ENCODE assay signal across 10 cellular contexts in the genomic region with DNA sequence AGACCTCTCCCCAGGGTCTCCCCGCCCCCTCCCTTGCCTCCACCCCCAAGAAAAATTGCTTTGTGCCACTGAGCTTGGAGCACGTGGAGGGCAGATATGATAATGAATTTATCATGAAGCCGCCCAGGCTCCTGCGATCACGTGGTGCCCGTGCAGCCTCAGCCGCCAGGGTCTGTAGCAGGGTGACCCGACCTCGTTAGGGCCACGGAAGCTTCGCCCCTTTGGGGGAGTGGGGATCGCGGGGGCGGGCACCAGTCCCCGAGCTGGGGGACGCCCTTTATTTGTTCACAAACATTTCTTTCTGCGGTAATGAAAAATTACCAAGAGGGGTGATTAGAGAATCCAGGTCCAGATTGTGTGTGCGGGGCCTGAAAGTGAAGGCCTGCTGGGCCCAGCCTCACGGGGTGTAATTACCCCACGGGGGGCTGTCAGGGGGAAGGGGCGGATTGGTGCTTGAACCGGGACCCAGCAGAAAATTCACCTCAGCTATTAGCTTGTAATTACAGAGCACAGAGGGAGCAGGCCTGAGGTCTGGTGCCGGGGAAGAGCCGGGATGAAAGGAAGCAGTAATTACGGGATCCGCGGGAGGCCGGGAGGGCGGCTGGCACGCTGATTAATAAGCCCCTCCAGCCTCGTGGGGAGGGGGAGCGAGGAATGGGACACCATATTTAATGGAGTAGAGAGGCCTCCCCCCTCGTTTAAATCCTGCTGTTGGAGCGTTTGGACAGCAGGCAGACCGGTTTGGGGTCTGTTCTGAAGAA. TPM values are rescaled to one million over a fixed set of nuclear protein-coding genes. Genes with fewer than 3 reads are reported as not detected.
A peak's percentile ranks its signal among the peaks of the same experiment; 100 is the strongest.
DNase-seq lines count a peak whose midpoint lies in the region; ATAC-seq, FAIRE-seq and TF ChIP-seq lines count a peak whose summit lies in the region.
"Had no signal": no experiment of that assay in that cellular context is flagged by ENCODE, and none has a peak within 500 bp of the region (broad histone marks: within the 10 kb centered on the region; RNA-seq: fewer than 3 reads in every experiment).

No MANE protein-coding gene starts in this region.

- peaks cover 0 to 12% (median 1%) of the 10 kb centered on the region in 12 donors for H3K9me3 ChIP-seq in heart left ventricle
- H3K9me3 ChIP-seq in psoas muscle, result no peaks in the 10 kb centered on the region

- TF ChIP-seq CTCF in LNCaP clone FGC (IDR thresholded peaks at IDR 0.05; ENCODE audit: control insufficient read depth, extremely low read depth, insufficient read depth), result no peak
- TF ChIP-seq CTCF in heart left ventricle (IDR thresholded peaks at IDR 0.05), result no peak
- TF ChIP-seq CTCF in psoas muscle (IDR thresholded peaks at IDR 0.05), result no peak

- H3K27ac ChIP-seq in heart left ventricle, result peak overlapping the region in 11 of 12 donors; percentile 7 to 97 (median 91)
- H3K27ac ChIP-seq in psoas muscle, result peak overlapping the region; percentile 84

- ATAC-seq in heart left ventricle, result peak in 2 of 4 donors; percentile 22 to 23
- no peak for ATAC-seq in psoas muscle
- ATAC-seq in GM18511 (IDR thresholded peaks at IDR 0.05; ENCODE audit: unreplicated experiment), result no peak

- H3K4me1 ChIP-seq in heart left ventricle, result peaks cover 5 to 85% (median 42%) of the 10 kb centered on the region in 12 donors
- H3K4me1 ChIP-seq in psoas muscle, result peaks cover 76% of the 10 kb centered on the region

- 32 to 37% (median 33%) methylated on average over 34 to 35 of the region's 35 CpGs for WGBS in heart left ventricle, 4 donors
- 70 to 75% (median 72%) methylated on average over 35 of the region's 35 CpGs for WGBS in psoas muscle, 3 donors

- H3K36me3 ChIP-seq in heart left ventricle, result no peaks in the 10 kb centered on the region
- H3K36me3 ChIP-seq in psoas muscle (ENCODE audit: insufficient read depth in 1 of 2, low read depth in 1 of 2), result no peaks in the 10 kb centered on the region

- TF ChIP-seq POLR2A in heart left ventricle (IDR thresholded peaks at IDR 0.05), result no peak

- peak overlapping the region; percentile 22 for H3K4me3 ChIP-seq in LNCaP clone FGC (ENCODE audit: low read depth, low read length)
- peak overlapping the region in 6 of 12 donors; percentile 7 to 25 (median 17) for H3K4me3 ChIP-seq in heart left ventricle
- no peak overlapping the region for H3K4me3 ChIP-seq in psoas muscle

- no peak for DNase-seq in LNCaP clone FGC (ENCODE audit: low read depth)
- DNase-seq in NCI-H526 treated with DMSO at 0.1 percent for 48 hours (lab: John Stamatoyannopoulos, UW), result peak; percentile 31
- DNase-seq in heart left ventricle, result peak in 3 of 5 donors; percentile 44 to 66 (median 50)
- DNase-seq in psoas muscle, result no peak
- DNase-seq in RCC 7860 (ENCODE audit: low spot score), result no peak
- DNase-seq in activated naive CD4-positive, alpha-beta T cell treated with Interleukin-2 at 50 U/mL for 16 hours, result no peak
- DNase-seq in NCI-H1436 treated with DMSO at 0.1 percent for 48 hours (lab: John Stamatoyannopoulos, UW), result no peak
- DNase-seq: HCEC 1CT had no signal

- intact Hi-C loops in heart left ventricle (cut with DNase I), result no loop called here
- intact Hi-C loops in psoas muscle (cut with DNase I), result no loop called here

- no peak for FAIRE-seq in RCC 7860 (lab: Jason Lieb, UNC)
- FAIRE-seq: frontal cortex had no signal

- H3K27me3 ChIP-seq in heart left ventricle, result no peaks in the 10 kb centered on the region
- no peaks in the 10 kb centered on the region for H3K27me3 ChIP-seq in psoas muscle (ENCODE audit: insufficient read depth in 3 of 3, low read length in 2 of 3)

RNA-seq across cellular contexts. Expression of a gene that starts 13.2 kb away (rescaled TPM):
- 10 to 100 TPM; 23.4 to 48.4 (median 38.5) TPM for total RNA-seq in heart left ventricle
- polyA plus RNA-seq in heart left ventricle, result 10 to 100 TPM; 18.1 to 35.3 TPM
- 10 to 100 TPM; 47.0 to 90.5 (median 64.6) TPM for total RNA-seq in psoas muscle
- polyA plus RNA-seq in psoas muscle, result 10 to 100 TPM; 10.8 to 34.7 (median 22.0) TPM

Comparison
In these comparisons a context has a peak if more than half of its experiments do, and no peak if none do; other contexts are left out.
1. DNase-seq: peak in NCI-H526 treated with DMSO at 0.1 percent for 48 hours (single experiment) and heart left ventricle (3 of 5); none in LNCaP clone FGC (single experiment), psoas muscle (0 of 2), RCC 7860 (single experiment), activated naive CD4-positive, alpha-beta T cell treated with Interleukin-2 at 50 U/mL for 16 hours (single experiment) and NCI-H1436 treated with DMSO at 0.1 percent for 48 hours (single experiment).